8 cellular contexts compared by ENCODE assay signal in genomic region chr14:64760146-64760755, GRCh38. TPM values are rescaled to one million over a fixed set of nuclear protein-coding genes. Genes with fewer than 3 reads are reported as not detected.
DNase-seq lines count a peak whose midpoint lies in the region; ATAC-seq, FAIRE-seq and TF ChIP-seq lines count a peak whose summit lies in the region.

No MANE protein-coding gene starts in this region.

- no peak overlapping the region for H3K27ac ChIP-seq in K562 (ENCODE audit: extremely low read depth, low read depth, low read length)

- H3K9me3 Mint-ChIP-seq in Calu3 (ENCODE audit: low read depth, unreplicated experiment): no peaks in the 10 kb centered on the region

- intact Hi-C loops in Calu3 (cut with micrococcal nuclease; ENCODE audit: unreplicated experiment) (loop anchor here (5.0 kb wide), 4 partner anchors 33 to 218 kb away; partner anchors contain the start of gene HSPA2), K562 (cut with micrococcal nuclease) (loop anchor here (5.0 kb wide), 2 partner anchors 88 to 132 kb away; no protein-coding TSS in a partner anchor)

- H3K4me1 ChIP-seq in K562 (replicated peaks in 1 of 2; ENCODE audit: control insufficient read depth in 2 of 2, insufficient read depth in 2 of 2, low read length in 2 of 2): peaks cover 12 to 27% of the 10 kb centered on the region in 2 experiments; a peak in 4 of 5 replicates

- POLR2A ChIA-PET in K562 (lab: Yijun Ruan, JAX): interaction anchor here (0.7 kb wide), 1 partner anchor 164 kb away, joined by 3 read pairs; no protein-coding TSS in a partner anchor

- TF ChIP-seq POLR2A in K562 (conservative IDR thresholded peaks at IDR 0.05): no peak

- H2AFZ ChIP-seq in K562 (ENCODE audit: low read depth, low read length): no peak overlapping the region

- H3K36me3 ChIP-seq in K562 (ENCODE audit: control insufficient read depth, insufficient read depth, low read length): peaks cover 5% of the 10 kb centered on the region; the same call in 1 of the 3 replicates
- no peaks in the 10 kb centered on the region for H3K36me3 ChIP-seq in kidney epithelial cell (ENCODE audit: control insufficient read depth, insufficient read depth, low read length)

- peaks cover 66% of the 10 kb centered on the region for H3K4me1 Mint-ChIP-seq in Calu3 (ENCODE audit: low read depth, unreplicated experiment)

- H3K9ac ChIP-seq in K562 (ENCODE audit: insufficient read depth in 1 of 2, low read depth in 2 of 2, low read length in 2 of 2): no peak overlapping the region

- TF ChIP-seq RAD21 in K562 (CRISPR knock-in tag; conservative IDR thresholded peaks at IDR 0.05 in 1 of 2, IDR thresholded peaks at IDR 0.05 in 1 of 2): peak in 1 of 2 experiments; percentile 52; a peak in 3 of 4 replicates

- peak; percentile 55 for FAIRE-seq in K562 (lab: Jason Lieb, UNC)

- WGBS in K562 (ENCODE audit: insufficient coverage, low coverage, missing lambda C conversion rate): 9% methylated on average over 8 of the region's 8 CpGs

- peaks cover 34% of the 10 kb centered on the region for H3K27me3 Mint-ChIP-seq in Calu3 (ENCODE audit: unreplicated experiment)

- in situ Hi-C loops in K562 (cut with MboI): no loop called here

- H3K4me3 ChIP-seq in K562 (no peak overlapping the region), kidney epithelial cell (ENCODE audit: low read depth, low read length) (no peak overlapping the region)

- no peak overlapping the region for H3K4me2 ChIP-seq in K562 (ENCODE audit: insufficient read depth, low read length)

- H3K36me3 Mint-ChIP-seq in Calu3 (ENCODE audit: insufficient read depth, unreplicated experiment): peaks cover 15% of the 10 kb centered on the region

- no TSS peak for BruUV-seq in Calu3 (replicated peaks; lab: Mats Ljungman, UMichigan)
- BruUV-seq in K562 (replicated peaks; lab: Mats Ljungman, UMichigan): no TSS peak

- ATAC-seq in K562 (peak; percentile 65), GM19351 (IDR thresholded peaks at IDR 0.05; ENCODE audit: unreplicated experiment) (no peak), GM21528 (IDR thresholded peaks at IDR 0.05; ENCODE audit: low FRiP score, unreplicated experiment) (no peak)

- peak; percentile 59 for TF ChIP-seq CTCF in Calu3 (IDR thresholded peaks at IDR 0.05; ENCODE audit: unreplicated experiment)
- peak; percentile 66 to 80 (median 69) for TF ChIP-seq CTCF in K562 (IDR thresholded peaks at IDR 0.05 in 2 of 3, conservative IDR thresholded peaks at IDR 0.05 in 1 of 3; ENCODE audit: insufficient read depth in 2 of 3, low read depth in 1 of 3, low read length in 3 of 3)
- peak; percentile 85 for TF ChIP-seq CTCF in kidney epithelial cell (IDR thresholded peaks at IDR 0.05; ENCODE audit: insufficient read depth, low read length, poor library complexity, severe bottlenecking)

- H3K27me3 ChIP-seq in K562 (ENCODE audit: control insufficient read depth in 2 of 2, insufficient read depth in 2 of 2, low read length in 2 of 2): peaks cover 2 to 16% of the 10 kb centered on the region in 2 experiments; a peak in 3 of 5 replicates
- H3K27me3 ChIP-seq in kidney epithelial cell (ENCODE audit: control insufficient read depth, insufficient read depth, low read length): no peaks in the 10 kb centered on the region

- no peak for TF ChIP-seq EP300 in K562 (IDR thresholded peaks at IDR 0.05; ENCODE audit: low read length)

- peaks cover 7% of the 10 kb centered on the region for H3K9me1 ChIP-seq in K562 (ENCODE audit: control insufficient read depth, insufficient read depth, low read length)

- no peaks in the 10 kb centered on the region for H3K79me2 ChIP-seq in K562 (ENCODE audit: control insufficient read depth, insufficient read depth, low read length)

- CTCF ChIA-PET in Calu3 (lab: Charles Lee) (interaction anchor here (0.8 kb wide), 1 partner anchor 34 kb away, joined by 4 read pairs; no protein-coding TSS in a partner anchor), K562 (lab: Yijun Ruan, JAX; ENCODE audit: low intra/inter-chr PET ratio) (interaction anchor here (1.0 kb wide), 1 partner anchor 131 kb away, joined by 10 read pairs; no protein-coding TSS in a partner anchor)

- H3K4me3 Mint-ChIP-seq in Calu3 (ENCODE audit: low read depth, unreplicated experiment): no peak overlapping the region

- DNase-seq in Calu3 (peak; percentile 71), HuH-7 (ENCODE audit: low spot score) (peak; percentile 87), T-helper 2 cell (peak; percentile 28 to 66 (median 51)), K562 (ENCODE audit: extremely low read depth in 1 of 4, low spot score in 3 of 4) (peak; percentile 64 to 73 (median 69)), kidney epithelial cell (ENCODE audit: low read depth) (no peak)
- peak; percentile 26 for DNase-seq in stimulated activated CD8-positive, alpha-beta memory T cell treated with anti-CD3 and anti-CD28 coated beads, Interleukin-15, amount 100 ng/mL, for 24 hours (ENCODE audit: low read depth)

- H4K20me1 ChIP-seq in K562 (replicated peaks; ENCODE audit: control insufficient read depth, insufficient read depth, low read length): peaks cover 24% of the 10 kb centered on the region

- H3K9me3 ChIP-seq in K562 (replicated peaks; ENCODE audit: control insufficient read depth, insufficient read depth, low read depth, low read length): no peaks in the 10 kb centered on the region

- no peak overlapping the region for H3K27ac Mint-ChIP-seq in Calu3 (ENCODE audit: unreplicated experiment)

TF ChIP-seq in K562, 482 proteins besides CTCF, POLR2A, EP300 and RAD21:
- no peak for TF ChIP-seq SPI1 (IDR thresholded peaks at IDR 0.05; ENCODE audit: borderline replicate concordance, low read depth, low read length)
- no peak for TF ChIP-seq CAMTA2 (CRISPR knock-in tag; conservative IDR thresholded peaks at IDR 0.05)
- TF ChIP-seq ARID2 (IDR thresholded peaks at IDR 0.05): no peak
- peak; percentile 67 for TF ChIP-seq SMC3 (conservative IDR thresholded peaks at IDR 0.05; ENCODE audit: insufficient read depth, low read depth, low read length)
- no peak for TF ChIP-seq ZNF384 (IDR thresholded peaks at IDR 0.05; ENCODE audit: low read depth, low read length)

RNA-seq across cellular contexts. Expression of gene PLEKHG3, which starts 56.0 kb away (rescaled TPM):
- 39.0 and 53.6 TPM in 2 replicates for total RNA-seq in Calu3 (2022)
- 0.07 TPM in 1 of 2 replicates, not detected in the other for total RNA-seq in K562 (2011; cell fraction: chromatin; rRNA removed; ENCODE audit: low replicate concordance)
- total RNA-seq in K562 (2011; cell fraction: nucleolus; rRNA removed): not detected in 2 replicates
- not detected in 2 replicates for total RNA-seq in K562 (2011; cell fraction: nucleoplasm; rRNA removed)
- total RNA-seq in K562 (2014; rRNA removed): not detected in 2 replicates
- not detected in 2 replicates for total RNA-seq in K562 (2014; rRNA removed; fragmentation: Illumina TruSeq; extraction: Trizol)
- total RNA-seq in K562 (2015; rRNA removed; fragmentation: Illumina TruSeq; extraction: Trizol): not detected in 2 replicates
- 0.11 and 0.16 TPM in 2 replicates for total RNA-seq in K562 (2021)
- 0.04 TPM in 1 of 2 replicates, not detected in the other for polyA plus RNA-seq in K562 (2011; rRNA removed)
- 0.06 and 0.16 TPM in 2 replicates for polyA plus RNA-seq in K562 (2011; cell fraction: cytosol; rRNA removed)
- 0.16 and 0.25 TPM in 2 replicates for polyA plus RNA-seq in K562 (2011; cell fraction: nucleus; rRNA removed)
- 0.08 TPM in 1 of 2 replicates, not detected in the other for polyA plus RNA-seq in K562 (2012)
- polyA plus RNA-seq in K562 (2014; fragmentation: Illumina TruSeq; extraction: Trizol): not detected in 2 replicates
- not detected for polyA plus RNA-seq in K562 (2014; fragmentation: Nextera tagmentation; extraction: Ambion mirVana)
- polyA plus RNA-seq in K562 (2014; rRNA removed): not detected in 2 replicates
- polyA minus RNA-seq in K562 (2011; rRNA and poly(A)+ RNA removed): not detected in 2 replicates
- polyA minus RNA-seq in K562 (2011; cell fraction: cytosol; rRNA and poly(A)+ RNA removed): 2.6 TPM in 1 of 2 replicates, not detected in the other
- polyA minus RNA-seq in K562 (2011; cell fraction: nucleus; rRNA and poly(A)+ RNA removed): under 0.01 and 0.27 TPM in 2 replicates
- total RNA-seq in kidney epithelial cell: 109 and 136 TPM in 2 replicates

Comparison
In these comparisons a context has a peak if more than half of its experiments do, and no peak if none do; other contexts are left out.
1. RNA of gene PLEKHG3, which starts 56.0 kb away (total RNA-seq): 109 to 136 TPM in kidney epithelial cell and 39.0 to 53.6 TPM in Calu3; 0.07 to 0.16 TPM in K562; every median in the first group is over 10 times any median in the second.
2. Peak in every context shown above with its lines, with median percentiles within 50 percentile points of each other: CTCF ChIP-seq.